ENCODE assay signal across 18 cellular contexts in genomic region chr12:93970892-93971688, GRCh38.
"Had no signal": no experiment of that assay in that cellular context is flagged by ENCODE, and none has a peak within 500 bp of the region (broad histone marks: within the 10 kb centered on the region; RNA-seq: fewer than 3 reads in every experiment).

No MANE protein-coding gene starts in this region.

- H3K36me3 ChIP-seq: transverse colon had no signal

- H3K27ac Mint-ChIP-seq: activated CD4-positive, alpha-beta T cell treated with anti-CD3 and anti-CD28 coated beads, Interleukin-2, amount 10 ng/mL, durations not matched to agents 7 days and 5 days; activated naive CD8-positive, alpha-beta T cell treated with anti-CD3 and anti-CD28 coated beads, Interleukin-2, amount 10 ng/mL, durations not matched to agents 7 days and 5 days; endodermal cell; natural killer cell treated with Interleukin-12 subunit alpha and Interleukin-12 subunit beta and Interleukin-15 and Interleukin-18, amount 100 ng/mL, for 72 hours; T-helper 2 cell treated with Interferon-gamma antibody and Interleukin-4, amounts not matched to agents 5 μg/mL and 100 μg/mL, for 36 hours had no signal

- H3K27ac ChIP-seq: dorsolateral prefrontal cortex, transverse colon had no signal

- H3K9me3 Mint-ChIP-seq: natural killer cell treated with Interleukin-12 subunit alpha and Interleukin-12 subunit beta and Interleukin-15 and Interleukin-18, amount 100 ng/mL, for 72 hours; T-helper 2 cell treated with Interferon-gamma antibody and Interleukin-4, amounts not matched to agents 5 μg/mL and 100 μg/mL, for 36 hours had no signal

- FAIRE-seq: astrocyte had no signal

- H3K36me3 Mint-ChIP-seq: activated naive CD8-positive, alpha-beta T cell treated with anti-CD3 and anti-CD28 coated beads, Interleukin-2, amount 10 ng/mL, durations not matched to agents 7 days and 5 days; natural killer cell treated with Interleukin-12 subunit alpha and Interleukin-12 subunit beta and Interleukin-15 and Interleukin-18, amount 100 ng/mL, for 72 hours had no signal

- H3K4me1 ChIP-seq: transverse colon had no signal

- H3K27me3 ChIP-seq: dorsolateral prefrontal cortex, transverse colon had no signal

- H3K9me3 ChIP-seq: transverse colon had no signal

- DNase-seq: activated CD4-positive, alpha-beta T cell treated with anti-CD3 and anti-CD28 coated beads, Interleukin-2, amount 10 ng/mL, durations not matched to agents 7 days and 5 days; activated CD4-positive, CD25-positive, alpha-beta regulatory T cell; activated CD8-positive, alpha-beta memory T cell treated with anti-CD3 and anti-CD28 coated beads for 24 hours; activated naive CD4-positive, alpha-beta T cell; activated naive CD8-positive, alpha-beta T cell treated with anti-CD3 and anti-CD28 coated beads, Interleukin-2, amount 10 ng/mL, durations not matched to agents 7 days and 5 days; dorsolateral prefrontal cortex; endodermal cell; erythroblast; hippocampal formation; mesendoderm; stimulated activated CD4-positive, alpha-beta T cell treated with anti-CD3 and anti-CD28 coated beads, Interleukin-15, amount 100 ng/mL, for 24 hours; stimulated activated CD4-positive, alpha-beta T cell treated with anti-CD3 and anti-CD28 coated beads, Interleukin-4, amount 100 ng/mL, for 1 hour; stimulated activated naive CD4-positive, alpha-beta T cell; substantia nigra; transverse colon had no signal

- H3K4me3 ChIP-seq: dorsolateral prefrontal cortex, transverse colon had no signal

- H3K4me3 Mint-ChIP-seq: activated CD4-positive, alpha-beta T cell treated with anti-CD3 and anti-CD28 coated beads, Interleukin-2, amount 10 ng/mL, durations not matched to agents 7 days and 5 days; activated naive CD8-positive, alpha-beta T cell treated with anti-CD3 and anti-CD28 coated beads, Interleukin-2, amount 10 ng/mL, durations not matched to agents 7 days and 5 days; endodermal cell; natural killer cell treated with Interleukin-12 subunit alpha and Interleukin-12 subunit beta and Interleukin-15 and Interleukin-18, amount 100 ng/mL, for 72 hours; T-helper 2 cell treated with Interferon-gamma antibody and Interleukin-4, amounts not matched to agents 5 μg/mL and 100 μg/mL, for 36 hours had no signal
